Comparison of ENCODE assay signal across 14 cellular contexts in the genomic region with DNA sequence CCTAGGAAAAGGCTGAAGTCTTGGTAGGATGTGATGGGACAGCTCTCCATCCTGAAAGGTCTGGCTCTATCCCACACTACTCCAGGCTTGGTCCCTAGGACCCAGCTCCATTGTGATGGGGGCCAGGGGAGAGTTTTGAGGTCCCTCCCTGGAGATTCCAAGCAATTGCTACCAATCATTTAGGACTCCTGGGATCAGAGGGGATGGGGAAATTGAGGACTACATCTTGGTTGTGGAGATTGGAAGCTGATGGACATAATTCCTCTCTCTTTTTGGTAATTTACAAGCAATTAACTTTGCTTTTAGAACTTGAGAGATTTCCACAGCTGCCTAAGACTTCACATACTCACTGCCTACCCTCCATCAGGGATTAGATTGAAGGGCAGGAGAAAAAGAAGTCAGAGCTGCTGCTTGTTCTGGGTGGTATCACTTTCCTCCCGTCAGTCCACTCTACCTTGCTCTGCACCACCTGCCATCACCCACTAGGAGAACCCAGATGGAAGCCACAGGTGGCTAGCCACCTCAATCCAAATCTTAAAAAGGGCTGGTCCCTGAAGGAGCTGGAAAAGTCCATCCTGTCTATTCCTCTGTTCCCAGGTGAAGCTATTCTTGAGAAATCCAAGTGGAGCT. TPM values are rescaled to one million over a fixed set of nuclear protein-coding genes. Genes with fewer than 3 reads are reported as not detected.
DNase-seq lines count a peak whose midpoint lies in the region; ATAC-seq and TF ChIP-seq lines count a peak whose summit lies in the region.
"Had no signal": no experiment of that assay in that cellular context is flagged by ENCODE, and none has a peak within 500 bp of the region (broad histone marks: within the 10 kb centered on the region; RNA-seq: fewer than 3 reads in every experiment).

No MANE protein-coding gene starts in this region.

- peaks cover 28% of the 10 kb centered on the region for H3K36me3 Mint-ChIP-seq in T-cell
- H3K36me3 Mint-ChIP-seq in central memory CD8-positive, alpha-beta T cell (ENCODE audit: insufficient read depth): peaks cover 97% of the 10 kb centered on the region

- H3K27ac Mint-ChIP-seq in T-cell: peak overlapping the region; percentile 83 to 87
- H3K27ac Mint-ChIP-seq in central memory CD8-positive, alpha-beta T cell (ENCODE audit: low read depth): peak overlapping the region; percentile 100
- H3K27ac Mint-ChIP-seq: progenitor cell of endocrine pancreas had no signal

- H3K4me3 ChIP-seq in breast epithelium (no peak overlapping the region), brain microvascular endothelial cell (ENCODE audit: low read depth, low read length) (no peak overlapping the region)
- H3K4me3 ChIP-seq: esophagus squamous epithelium had no signal

- CTCF ChIA-PET in T-cell (lab: Charles Lee): interaction anchor here (0.6 to 2.6 kb wide), 21 partner anchors 9 to 567 kb away, joined by 3 to 9 read pairs (median 3); partner anchors contain the start of gene IRF1 (in 1 of the 2)

- H3K4me1 ChIP-seq in breast epithelium: no peaks in the 10 kb centered on the region

- H3K9me3 Mint-ChIP-seq in T-cell: no peaks in the 10 kb centered on the region
- no peaks in the 10 kb centered on the region for H3K9me3 Mint-ChIP-seq in central memory CD8-positive, alpha-beta T cell

- H3K4me1 Mint-ChIP-seq in T-cell: peaks cover 81 to 86% (median 83%) of the 10 kb centered on the region in 3 donors
- H3K4me1 Mint-ChIP-seq in central memory CD8-positive, alpha-beta T cell: peaks cover 78% of the 10 kb centered on the region

- H3K4me3 Mint-ChIP-seq in T-cell: peak overlapping the region in 1 of 3 donors; percentile 13
- H3K4me3 Mint-ChIP-seq in central memory CD8-positive, alpha-beta T cell: peak overlapping the region; percentile 65

- H3K27me3 ChIP-seq in breast epithelium: no peaks in the 10 kb centered on the region
- H3K27me3 ChIP-seq in brain microvascular endothelial cell (replicated peaks): no peaks in the 10 kb centered on the region
- H3K27me3 ChIP-seq: esophagus squamous epithelium had no signal

- H3K27ac ChIP-seq in breast epithelium (peak overlapping the region in 1 of 2 donors; percentile 3), brain microvascular endothelial cell (no peak overlapping the region)
- H3K27ac ChIP-seq: HL-60 had no signal

- no peaks in the 10 kb centered on the region for H3K27me3 Mint-ChIP-seq in T-cell
- H3K27me3 Mint-ChIP-seq in central memory CD8-positive, alpha-beta T cell: no peaks in the 10 kb centered on the region
- H3K27me3 Mint-ChIP-seq: progenitor cell of endocrine pancreas had no signal

- intact Hi-C loops in breast epithelium (cut with DNase I; ENCODE audit: low total_unique reads): no loop called here

- TF ChIP-seq CTCF in breast epithelium (IDR thresholded peaks at IDR 0.05): no peak
- no peak for TF ChIP-seq CTCF in brain microvascular endothelial cell (IDR thresholded peaks at IDR 0.05; ENCODE audit: low read depth, low read length, missing control alignments)

- TF ChIP-seq POLR2A in breast epithelium (IDR thresholded peaks at IDR 0.05): no peak

- DNase-seq in stimulated activated naive CD4-positive, alpha-beta T cell (lab: John Stamatoyannopoulos, UW): peak in 4 of 6 experiments; percentile 11 to 48 (median 32)
- no peak for DNase-seq in stimulated activated naive CD4-positive, alpha-beta T cell treated with Interleukin-2 at 50 U/mL for 16 hours (lab: John Stamatoyannopoulos, UW)
- DNase-seq in T-cell (peak in 3 of 34 experiments; percentile 38 to 51 (median 42)), breast epithelium (ENCODE audit: low spot score in 2 of 2) (no peak), brain microvascular endothelial cell (no peak), SK-N-DZ (ENCODE audit: low spot score) (no peak)
- DNase-seq in central memory CD8-positive, alpha-beta T cell (ENCODE audit: low spot score in 2 of 2): no peak
- DNase-seq: esophagus squamous epithelium; NCI-H1092 treated with DMSO at 0.1 percent for 48 hours; NCI-H526; stimulated activated CD4-positive, alpha-beta T cell treated with anti-CD3 and anti-CD28 coated beads, Interleukin-2, amount 100 ng/mL, for 24 hours had no signal

- in situ Hi-C loops in brain microvascular endothelial cell (cut with HindIII; ENCODE audit: low pct_ligation_motif_present, low sequenced_read_pairs): no loop called here

- no peaks in the 10 kb centered on the region for H3K36me3 ChIP-seq in breast epithelium
- H3K36me3 ChIP-seq in brain microvascular endothelial cell (replicated peaks): peaks cover 27% of the 10 kb centered on the region

- no peak for ATAC-seq in T-cell (replicated peaks in 1 of 4)
- no peak for ATAC-seq in central memory CD8-positive, alpha-beta T cell (replicated peaks; ENCODE audit: extremely low read depth, poor library complexity, severe bottlenecking)
- ATAC-seq in GM21423 (IDR thresholded peaks at IDR 0.05; ENCODE audit: unreplicated experiment): no peak

- no peaks in the 10 kb centered on the region for H3K9me3 ChIP-seq in breast epithelium
- H3K9me3 ChIP-seq: esophagus squamous epithelium had no signal

- POLR2A ChIA-PET in T-cell (lab: Charles Lee): interaction anchor here (0.6 to 6.4 kb wide), 36 partner anchors 8 to 1649 kb away, joined by 3 to 133 read pairs (median 6); partner anchors contain the start of gene IRF1 (in 2 of the 2)

RNA-seq across cellular contexts. Expression of gene IRF1, which starts 10.6 kb away (rescaled TPM):
- total RNA-seq in T-cell (100 to 1,000 TPM; 167 to 859 (median 252) TPM), breast epithelium (10 to 100 TPM; 10.4 to 27.8 (median 18.0) TPM)
- 1.4 and 1.5 TPM in 2 replicates for polyA plus RNA-seq in SK-N-DZ (2014; cell fraction: cytosol; rRNA removed)
- 0.74 and 1.9 TPM in 2 replicates for polyA plus RNA-seq in SK-N-DZ (2014; cell fraction: nucleus; rRNA removed)

Comparison
In these comparisons a context has a peak if more than half of its experiments do, and no peak if none do; other contexts are left out.
1. DNase-seq: peak in stimulated activated naive CD4-positive, alpha-beta T cell (4 of 6); none in stimulated activated naive CD4-positive, alpha-beta T cell treated with Interleukin-2 at 50 U/mL for 16 hours (single experiment), central memory CD8-positive, alpha-beta T cell (0 of 2), breast epithelium (0 of 2), brain microvascular endothelial cell (single experiment) and SK-N-DZ (single experiment).
2. RNA of gene IRF1, which starts 10.6 kb away (total RNA-seq): 167 to 859 TPM in T-cell; 10.4 to 27.8 TPM in breast epithelium; every median in the first group is over 4 times any median in the second.